In the genomic region with DNA sequence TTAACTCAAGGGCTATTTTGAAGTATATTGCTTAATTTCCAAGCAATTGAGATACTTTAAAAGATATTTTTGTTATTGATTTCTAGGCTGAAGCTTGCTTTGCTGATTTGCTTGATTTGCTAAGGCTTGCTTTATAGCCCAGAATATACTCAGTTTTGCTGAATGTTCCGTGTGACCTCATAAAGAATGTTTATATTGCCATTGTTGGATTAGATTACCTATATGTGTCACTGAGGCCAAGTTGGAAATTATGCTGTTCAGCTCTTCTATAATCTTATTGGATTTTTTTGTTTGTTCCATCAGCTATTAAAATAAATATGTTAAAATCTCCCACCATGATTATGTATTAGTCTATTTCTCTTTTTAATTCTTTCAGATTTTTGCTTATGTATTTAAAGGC, we compare ENCODE assay signal across 2 cellular contexts.
TF ChIP-seq lines count a peak whose summit lies in the region.

No MANE protein-coding gene starts in this region.

TF ChIP-seq in IMR-90, 13 proteins besides CTCF, POLR2A, EP300 and RAD21:
- TF ChIP-seq, protein P1, sequence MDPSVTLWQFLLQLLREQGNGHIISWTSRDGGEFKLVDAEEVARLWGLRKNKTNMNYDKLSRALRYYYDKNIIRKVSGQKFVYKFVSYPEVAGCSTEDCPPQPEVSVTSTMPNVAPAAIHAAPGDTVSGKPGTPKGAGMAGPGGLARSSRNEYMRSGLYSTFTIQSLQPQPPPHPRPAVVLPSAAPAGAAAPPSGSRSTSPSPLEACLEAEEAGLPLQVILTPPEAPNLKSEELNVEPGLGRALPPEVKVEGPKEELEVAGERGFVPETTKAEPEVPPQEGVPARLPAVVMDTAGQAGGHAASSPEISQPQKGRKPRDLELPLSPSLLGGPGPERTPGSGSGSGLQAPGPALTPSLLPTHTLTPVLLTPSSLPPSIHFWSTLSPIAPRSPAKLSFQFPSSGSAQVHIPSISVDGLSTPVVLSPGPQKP (IDR thresholded peaks at IDR 0.05; ENCODE audit: borderline replicate concordance, low read depth, low read length) = no peak
- TF ChIP-seq FOS (IDR thresholded peaks at IDR 0.05; ENCODE audit: low read depth, low read length) (no peak), BHLHE40 (IDR thresholded peaks at IDR 0.05; ENCODE audit: low read depth, low read length) (no peak), SMC3 (IDR thresholded peaks at IDR 0.05; ENCODE audit: low read depth, low read length) (no peak), RFX5 (IDR thresholded peaks at IDR 0.05; ENCODE audit: low read depth, low read length) (no peak), NFE2L2 (IDR thresholded peaks at IDR 0.05; ENCODE audit: low read depth, low read length) (no peak), RCOR1 (IDR thresholded peaks at IDR 0.05; ENCODE audit: insufficient replicate concordance, low read length) (no peak), MAZ (IDR thresholded peaks at IDR 0.05; ENCODE audit: borderline replicate concordance, low read depth, low read length) (no peak), MAFK (IDR thresholded peaks at IDR 0.05; ENCODE audit: low read depth, low read length) (no peak), CHD1 (IDR thresholded peaks at IDR 0.05; ENCODE audit: low read depth, low read length) (no peak), MXI1 (IDR thresholded peaks at IDR 0.05; ENCODE audit: borderline replicate concordance, low read depth, low read length) (no peak), CEBPB (IDR thresholded peaks at IDR 0.05; ENCODE audit: low read depth, low read length) (no peak)
- TF ChIP-seq, protein P2, sequence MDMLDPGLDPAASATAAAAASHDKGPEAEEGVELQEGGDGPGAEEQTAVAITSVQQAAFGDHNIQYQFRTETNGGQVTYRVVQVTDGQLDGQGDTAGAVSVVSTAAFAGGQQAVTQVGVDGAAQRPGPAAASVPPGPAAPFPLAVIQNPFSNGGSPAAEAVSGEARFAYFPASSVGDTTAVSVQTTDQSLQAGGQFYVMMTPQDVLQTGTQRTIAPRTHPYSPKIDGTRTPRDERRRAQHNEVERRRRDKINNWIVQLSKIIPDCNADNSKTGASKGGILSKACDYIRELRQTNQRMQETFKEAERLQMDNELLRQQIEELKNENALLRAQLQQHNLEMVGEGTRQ (IDR thresholded peaks at IDR 0.05; ENCODE audit: low read depth, low read length) = no peak

TF ChIP-seq in K562, 482 proteins besides CTCF, POLR2A, EP300 and RAD21:
- TF ChIP-seq ZNF77 (CRISPR knock-in tag; IDR thresholded peaks at IDR 0.05) (no peak), HSF4 (CRISPR knock-in tag; IDR thresholded peaks at IDR 0.05; ENCODE audit: borderline replicate concordance) (no peak), PHF8 (IDR thresholded peaks at IDR 0.05; ENCODE audit: borderline replicate concordance, low read length) (no peak), BHLHE40 (IDR thresholded peaks at IDR 0.05; ENCODE audit: low read length) (no peak), TEAD2 (tag; IDR thresholded peaks at IDR 0.05) (no peak), RBM15 (IDR thresholded peaks at IDR 0.05; ENCODE audit: insufficient read depth, low read length) (no peak), POLR3A (IDR thresholded peaks at IDR 0.05; ENCODE audit: borderline replicate concordance, extremely low read depth, insufficient read depth, insufficient read length) (no peak), HIVEP1 (CRISPR knock-in tag; IDR thresholded peaks at IDR 0.05) (no peak), TRIM28 (IDR thresholded peaks at IDR 0.05) (no peak), ZNF445 (CRISPR knock-in tag; IDR thresholded peaks at IDR 0.05; ENCODE audit: low read depth) (no peak), PCBP1 (IDR thresholded peaks at IDR 0.05; ENCODE audit: low read depth, low read length, poor library complexity, severe bottlenecking) (no peak), GATA2 (CRISPR knock-in tag; IDR thresholded peaks at IDR 0.05) (no peak)
- TF ChIP-seq, protein P3, sequence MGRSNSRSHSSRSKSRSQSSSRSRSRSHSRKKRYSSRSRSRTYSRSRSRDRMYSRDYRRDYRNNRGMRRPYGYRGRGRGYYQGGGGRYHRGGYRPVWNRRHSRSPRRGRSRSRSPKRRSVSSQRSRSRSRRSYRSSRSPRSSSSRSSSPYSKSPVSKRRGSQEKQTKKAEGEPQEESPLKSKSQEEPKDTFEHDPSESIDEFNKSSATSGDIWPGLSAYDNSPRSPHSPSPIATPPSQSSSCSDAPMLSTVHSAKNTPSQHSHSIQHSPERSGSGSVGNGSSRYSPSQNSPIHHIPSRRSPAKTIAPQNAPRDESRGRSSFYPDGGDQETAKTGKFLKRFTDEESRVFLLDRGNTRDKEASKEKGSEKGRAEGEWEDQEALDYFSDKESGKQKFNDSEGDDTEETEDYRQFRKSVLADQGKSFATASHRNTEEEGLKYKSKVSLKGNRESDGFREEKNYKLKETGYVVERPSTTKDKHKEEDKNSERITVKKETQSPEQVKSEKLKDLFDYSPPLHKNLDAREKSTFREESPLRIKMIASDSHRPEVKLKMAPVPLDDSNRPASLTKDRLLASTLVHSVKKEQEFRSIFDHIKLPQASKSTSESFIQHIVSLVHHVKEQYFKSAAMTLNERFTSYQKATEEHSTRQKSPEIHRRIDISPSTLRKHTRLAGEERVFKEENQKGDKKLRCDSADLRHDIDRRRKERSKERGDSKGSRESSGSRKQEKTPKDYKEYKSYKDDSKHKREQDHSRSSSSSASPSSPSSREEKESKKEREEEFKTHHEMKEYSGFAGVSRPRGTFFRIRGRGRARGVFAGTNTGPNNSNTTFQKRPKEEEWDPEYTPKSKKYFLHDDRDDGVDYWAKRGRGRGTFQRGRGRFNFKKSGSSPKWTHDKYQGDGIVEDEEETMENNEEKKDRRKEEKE (IDR thresholded peaks at IDR 0.05; ENCODE audit: borderline replicate concordance in 1 of 2, control insufficient read depth in 1 of 2, low read depth in 2 of 2, low read length in 1 of 2) = no peak
